Comparison of ENCODE assay signal across 14 cellular contexts in the genomic region with DNA sequence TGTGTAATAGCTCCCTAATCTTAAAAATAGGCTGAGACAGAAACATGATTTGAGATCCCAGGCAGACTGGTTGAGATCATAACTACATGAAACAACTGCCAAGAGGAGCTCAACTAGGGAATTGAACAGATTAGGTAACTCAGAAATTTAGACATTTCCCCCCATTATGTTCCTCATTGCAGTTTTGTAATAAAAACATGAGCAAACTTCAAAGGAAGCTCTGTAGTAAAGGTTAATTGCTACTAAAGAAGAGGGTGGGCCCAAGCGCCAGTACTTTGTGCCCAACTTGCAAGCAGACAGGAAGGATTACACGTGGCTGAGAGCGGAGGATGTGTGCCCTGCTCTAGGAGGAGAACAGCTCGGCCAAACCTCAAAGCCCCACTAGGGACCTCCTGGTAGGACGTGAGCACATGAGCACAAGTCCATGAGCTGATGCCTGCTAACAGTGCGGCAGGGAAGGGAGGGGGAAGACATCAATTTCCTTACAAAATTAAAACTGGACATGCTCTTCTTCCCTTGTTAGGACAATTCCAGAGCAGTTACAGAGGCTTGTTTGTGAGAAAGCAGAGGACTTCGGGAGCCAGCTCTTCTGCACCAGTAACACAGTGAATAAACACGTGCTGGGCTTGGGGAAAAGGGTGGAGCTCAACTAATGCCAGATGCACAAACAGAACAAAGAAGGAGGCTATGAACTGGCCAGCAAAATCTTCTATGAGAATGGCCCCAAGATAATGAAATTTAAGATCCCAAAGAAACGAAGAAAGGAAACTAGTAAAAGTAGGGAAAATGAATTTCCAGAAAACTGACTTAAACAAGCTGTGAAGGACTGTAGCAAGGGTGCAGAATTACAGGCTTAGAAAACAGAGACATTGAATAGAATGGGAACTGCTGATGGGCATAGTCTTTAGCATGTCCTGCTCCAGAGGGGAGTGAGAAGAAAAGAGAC.
A peak's percentile ranks its signal among the peaks of the same experiment; 100 is the strongest.
DNase-seq lines count a peak whose midpoint lies in the region; ATAC-seq and TF ChIP-seq lines count a peak whose summit lies in the region.
"Had no signal": no experiment of that assay in that cellular context is flagged by ENCODE, and none has a peak within 500 bp of the region (broad histone marks: within the 10 kb centered on the region; RNA-seq: fewer than 3 reads in every experiment).

No MANE protein-coding gene starts in this region.

- peak overlapping the region; percentile 44 for H2AFZ ChIP-seq in neural progenitor cell (replicated peaks)

- no peaks in the 10 kb centered on the region for H3K9me3 Mint-ChIP-seq in activated naive CD4-positive, alpha-beta T cell treated with anti-CD3 and anti-CD28 coated beads for 36 hours
- peaks cover 2% of the 10 kb centered on the region for H3K9me3 Mint-ChIP-seq in neural progenitor cell
- H3K9me3 Mint-ChIP-seq: activated naive CD4-positive, alpha-beta T cell treated with anti-CD3 and anti-CD28 coated beads, Interleukin-2, amount 50 U/mL, for 24 hours had no signal

- peak; percentile 86 for ATAC-seq in Right ventricle myocardium superior (ENCODE audit: poor library complexity)
- no peak for ATAC-seq in GM18909 (IDR thresholded peaks at IDR 0.05; ENCODE audit: poor library complexity, unreplicated experiment)
- ATAC-seq in HG03196 (IDR thresholded peaks at IDR 0.05; ENCODE audit: unreplicated experiment) = no peak

- H3K36me3 Mint-ChIP-seq in activated naive CD4-positive, alpha-beta T cell treated with anti-CD3 and anti-CD28 coated beads for 36 hours (ENCODE audit: low read depth) = no peaks in the 10 kb centered on the region
- H3K36me3 Mint-ChIP-seq in neural progenitor cell = no peaks in the 10 kb centered on the region
- H3K36me3 Mint-ChIP-seq: activated naive CD4-positive, alpha-beta T cell treated with anti-CD3 and anti-CD28 coated beads, Interleukin-2, amount 50 U/mL, for 24 hours had no signal

- peak overlapping the region; percentile 19 for H3K4me2 ChIP-seq in neural progenitor cell

- no peaks in the 10 kb centered on the region for H3F3A ChIP-seq in neural progenitor cell (ENCODE audit: low read depth)

- CTCF ChIA-PET in activated naive CD4-positive, alpha-beta T cell treated with anti-CD3 and anti-CD28 coated beads for 36 hours (lab: Charles Lee) = interaction anchor here (0.6 kb wide), 1 partner anchor 1427 kb away, joined by 4 read pairs; no protein-coding TSS in a partner anchor

- peaks cover 14% of the 10 kb centered on the region for H3K4me1 ChIP-seq in neural progenitor cell

- no peak overlapping the region for H3K27ac ChIP-seq in neural progenitor cell
- H3K27ac ChIP-seq: 22Rv1 had no signal

- H3K4me3 ChIP-seq in neural progenitor cell = no peak overlapping the region

- intact Hi-C loops in activated naive CD4-positive, alpha-beta T cell treated with anti-CD3 and anti-CD28 coated beads for 36 hours (cut with micrococcal nuclease) = no loop called here
- intact Hi-C loops in Right ventricle myocardium superior (cut with DNase I) = no loop called here

- H3K9ac ChIP-seq in neural progenitor cell = no peak overlapping the region

- peaks cover 8% of the 10 kb centered on the region for H3K27me3 Mint-ChIP-seq in activated naive CD4-positive, alpha-beta T cell treated with anti-CD3 and anti-CD28 coated beads for 36 hours (ENCODE audit: low read depth)
- no peaks in the 10 kb centered on the region for H3K27me3 Mint-ChIP-seq in neural progenitor cell (ENCODE audit: insufficient read depth, low read depth)

- TF ChIP-seq CTCF in neural progenitor cell (IDR thresholded peaks at IDR 0.05) = no peak

- H3K27me3 ChIP-seq in neural progenitor cell = no peaks in the 10 kb centered on the region

- H3K4me3 Mint-ChIP-seq in activated naive CD4-positive, alpha-beta T cell treated with anti-CD3 and anti-CD28 coated beads for 36 hours = no peak overlapping the region
- H3K4me3 Mint-ChIP-seq in neural progenitor cell = no peak overlapping the region
- H3K4me3 Mint-ChIP-seq: activated naive CD4-positive, alpha-beta T cell treated with anti-CD3 and anti-CD28 coated beads, Interleukin-2, amount 50 U/mL, for 24 hours had no signal

- no peak overlapping the region for H3K27ac Mint-ChIP-seq in activated naive CD4-positive, alpha-beta T cell treated with anti-CD3 and anti-CD28 coated beads for 36 hours
- H3K27ac Mint-ChIP-seq in neural progenitor cell = peak overlapping the region; percentile 38
- H3K27ac Mint-ChIP-seq: activated naive CD4-positive, alpha-beta T cell treated with anti-CD3 and anti-CD28 coated beads, Interleukin-2, amount 50 U/mL, for 24 hours had no signal

- no peaks in the 10 kb centered on the region for H3K9me3 ChIP-seq in neural progenitor cell (ENCODE audit: low read depth)

- no peaks in the 10 kb centered on the region for H3K4me1 Mint-ChIP-seq in activated naive CD4-positive, alpha-beta T cell treated with anti-CD3 and anti-CD28 coated beads for 36 hours (ENCODE audit: low read depth)
- peaks cover 32% of the 10 kb centered on the region for H3K4me1 Mint-ChIP-seq in neural progenitor cell
- H3K4me1 Mint-ChIP-seq: activated naive CD4-positive, alpha-beta T cell treated with anti-CD3 and anti-CD28 coated beads, Interleukin-2, amount 50 U/mL, for 24 hours had no signal

- no peaks in the 10 kb centered on the region for H3K79me2 ChIP-seq in neural progenitor cell (ENCODE audit: low read depth)

- no peaks in the 10 kb centered on the region for H4K20me1 ChIP-seq in neural progenitor cell (ENCODE audit: low read depth)

- no peaks in the 10 kb centered on the region for H3K36me3 ChIP-seq in neural progenitor cell

- DNase-seq in activated naive CD4-positive, alpha-beta T cell treated with anti-CD3 and anti-CD28 coated beads for 36 hours = peak; percentile 2
- DNase-seq in activated naive CD4-positive, alpha-beta T cell (lab: John Stamatoyannopoulos, UW) = no peak
- peak; percentile 72 for DNase-seq in Right ventricle myocardium superior
- DNase-seq in neural progenitor cell (ENCODE audit: low spot score) = peak; percentile 22
- DNase-seq in activated effector memory CD4-positive, alpha-beta T cell treated with anti-CD3 and anti-CD28 coated beads, Interleukin-2, amount 50 U/mL, for 16 hours = no peak
- no peak for DNase-seq in NCI-H1092 (lab: John Stamatoyannopoulos, UW)
- DNase-seq: activated CD4-positive, alpha-beta T cell treated with anti-CD3 and anti-CD28 coated beads for 1 hour; NCI-H1694 treated with DMSO at 0.1 percent for 48 hours; stimulated activated CD4-positive, alpha-beta T cell treated with anti-CD3 and anti-CD28 coated beads, Interleukin-15, amount 100 ng/mL, for 24 hours; stimulated activated naive CD4-positive, alpha-beta T cell had no signal

Comparison
In these comparisons a context has a peak if more than half of its experiments do, and no peak if none do; other contexts are left out.
1. DNase-seq: peak in activated naive CD4-positive, alpha-beta T cell treated with anti-CD3 and anti-CD28 coated beads for 36 hours (single experiment), Right ventricle myocardium superior (single experiment) and neural progenitor cell (single experiment); none in activated naive CD4-positive, alpha-beta T cell (0 of 4), activated effector memory CD4-positive, alpha-beta T cell treated with anti-CD3 and anti-CD28 coated beads, Interleukin-2, amount 50 U/mL, for 16 hours (single experiment) and NCI-H1092 (single experiment).